In genomic region chr19:38932425-38933179, GRCh38 we compare ENCODE assay signal across 1 cellular context.
A peak's percentile ranks its signal among the peaks of the same experiment; 100 is the strongest.
TF ChIP-seq lines count a peak whose summit lies in the region.

No MANE protein-coding gene starts in this region.

TF ChIP-seq in IMR-90, 13 proteins besides CTCF, POLR2A, EP300 and RAD21:
- TF ChIP-seq SMC3 (IDR thresholded peaks at IDR 0.05; ENCODE audit: low read depth, low read length) (peak; percentile 21; the same call in 1 of the 2 replicates), ELK1 (IDR thresholded peaks at IDR 0.05; ENCODE audit: borderline replicate concordance, low read depth, low read length) (no peak)
